In the genomic region with DNA sequence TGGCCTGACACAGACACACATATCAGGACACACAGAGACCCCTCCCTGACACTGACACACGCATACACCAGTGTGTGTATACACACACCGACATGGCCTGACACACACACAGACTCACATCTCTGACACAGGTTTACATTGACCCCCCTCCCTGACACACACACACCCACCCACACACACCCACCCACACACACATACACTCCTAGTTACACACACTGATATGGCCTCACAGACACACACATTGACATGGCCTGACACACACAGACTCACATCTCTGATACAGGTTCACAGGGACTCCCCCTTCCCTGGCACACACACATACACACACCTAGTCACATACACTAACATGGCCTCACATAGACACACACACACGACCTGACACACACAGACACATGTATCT, we compare ENCODE assay signal across 18 cellular contexts. TPM values are rescaled to one million over a fixed set of nuclear protein-coding genes. Genes with fewer than 3 reads are reported as not detected.
DNase-seq lines count a peak whose midpoint lies in the region; ATAC-seq and TF ChIP-seq lines count a peak whose summit lies in the region.
"Had no signal": no experiment of that assay in that cellular context is flagged by ENCODE, and none has a peak within 500 bp of the region (broad histone marks: within the 10 kb centered on the region; RNA-seq: fewer than 3 reads in every experiment).

No MANE protein-coding gene starts in this region.

- H3K27ac Mint-ChIP-seq in stimulated activated effector memory CD8-positive, alpha-beta T cell treated with anti-CD3 and anti-CD28 coated beads, Interleukin-12 subunit alpha, Interleukin-12 subunit beta, amount 100 ng/mL, for 72 hours, result no peak overlapping the region
- H3K27ac Mint-ChIP-seq: HFFc6 had no signal

- H3K9me3 Mint-ChIP-seq in stimulated activated effector memory CD8-positive, alpha-beta T cell treated with anti-CD3 and anti-CD28 coated beads, Interleukin-12 subunit alpha, Interleukin-12 subunit beta, amount 100 ng/mL, for 72 hours, result no peaks in the 10 kb centered on the region
- H3K9me3 Mint-ChIP-seq: HFFc6 had no signal

- H3K4me3 Mint-ChIP-seq in stimulated activated effector memory CD8-positive, alpha-beta T cell treated with anti-CD3 and anti-CD28 coated beads, Interleukin-12 subunit alpha, Interleukin-12 subunit beta, amount 100 ng/mL, for 72 hours, result no peak overlapping the region
- H3K4me3 Mint-ChIP-seq: HFFc6 had no signal

- no peaks in the 10 kb centered on the region for H3K79me2 ChIP-seq in hepatocyte

- H3K9me2 ChIP-seq in hepatocyte (replicated peaks; ENCODE audit: insufficient read depth), result no peaks in the 10 kb centered on the region

- no peak overlapping the region for H2BK12ac ChIP-seq in neuronal stem cell (ENCODE audit: low read length)

- H3K27ac ChIP-seq in C4-2B (peak overlapping the region; percentile 59), SK-N-MC (peak overlapping the region; percentile 72), hepatocyte (no peak overlapping the region), neuronal stem cell (replicated peaks; ENCODE audit: low read length) (no peak overlapping the region)
- H3K27ac ChIP-seq: HL-60, KMS-11, Peyer's patch, SJCRH30 had no signal

- H3K23ac ChIP-seq in neuronal stem cell (ENCODE audit: low read depth, low read length, poor library complexity), result peak overlapping the region; percentile 12

- no peaks in the 10 kb centered on the region for H3K36me3 Mint-ChIP-seq in stimulated activated effector memory CD8-positive, alpha-beta T cell treated with anti-CD3 and anti-CD28 coated beads, Interleukin-12 subunit alpha, Interleukin-12 subunit beta, amount 100 ng/mL, for 72 hours

- no peaks in the 10 kb centered on the region for H3K9me3 ChIP-seq in SK-N-MC (ENCODE audit: low read depth, low read length)
- H3K9me3 ChIP-seq in hepatocyte (ENCODE audit: low read depth), result no peaks in the 10 kb centered on the region
- peaks cover 0 to 5% of the 10 kb centered on the region in 2 donors for H3K9me3 ChIP-seq in neuronal stem cell (replicated peaks in 1 of 2; ENCODE audit: control insufficient read depth in 2 of 2, insufficient read depth in 1 of 2, low read depth in 1 of 2, low read length in 2 of 2)
- H3K9me3 ChIP-seq: Peyer's patch, SJCRH30 had no signal

- H3K4ac ChIP-seq in neuronal stem cell (ENCODE audit: low read length), result no peak overlapping the region

- H4K20me1 ChIP-seq in hepatocyte (ENCODE audit: insufficient read depth, poor library complexity, severe bottlenecking), result no peaks in the 10 kb centered on the region

- DNase-seq in SK-N-MC (ENCODE audit: low read depth, low spot score), result no peak
- no peak for DNase-seq in hepatocyte (ENCODE audit: low spot score)
- no peak for DNase-seq in neuronal stem cell (ENCODE audit: low spot score)
- DNase-seq in stimulated activated effector memory CD8-positive, alpha-beta T cell treated with anti-CD3 and anti-CD28 coated beads, Interleukin-12 subunit alpha, Interleukin-12 subunit beta, amount 100 ng/mL, for 72 hours (ENCODE audit: low spot score in 2 of 2), result no peak
- DNase-seq in D341Med (ENCODE audit: low spot score), result no peak
- no peak for DNase-seq in NCI-H2196 (lab: John Stamatoyannopoulos, UW; ENCODE audit: unreplicated experiment)
- DNase-seq: HFFc6, NCI-H1105 treated with DMSO at 0.1 percent for 48 hours, NCI-H2029 treated with DMSO at 0.1 percent for 48 hours, NCI-H345, NCI-H524, NCI-H774, SJCRH30 had no signal

- no peak overlapping the region for H4K91ac ChIP-seq in neuronal stem cell (ENCODE audit: low read depth, low read length, poor library complexity)

- H2BK15ac ChIP-seq in neuronal stem cell (ENCODE audit: low read length), result peak overlapping the region; percentile 16

- H3K4me3 ChIP-seq in SK-N-MC, result peak overlapping the region; percentile 47; the same call in 1 of the 2 replicates
- no peak overlapping the region for H3K4me3 ChIP-seq in hepatocyte
- H3K4me3 ChIP-seq in neuronal stem cell (ENCODE audit: low read length in 2 of 2), result peak overlapping the region in 1 of 2 donors; percentile 5
- H3K4me3 ChIP-seq: Peyer's patch, SJCRH30 had no signal

- H3K27me3 ChIP-seq in hepatocyte (peaks cover 27% of the 10 kb centered on the region), neuronal stem cell (ENCODE audit: control insufficient read depth in 3 of 3, insufficient read depth in 3 of 3, low read depth in 1 of 3, low read length in 3 of 3) (peaks cover 10 to 84% (median 60%) of the 10 kb centered on the region in 3 experiments)
- H3K27me3 ChIP-seq: Peyer's patch, SJCRH30 had no signal

- H3K18ac ChIP-seq in neuronal stem cell (ENCODE audit: low read length), result no peak overlapping the region

- TF ChIP-seq CTCF in C4-2B (conservative IDR thresholded peaks at IDR 0.05) (no peak), hepatocyte (IDR thresholded peaks at IDR 0.05; ENCODE audit: poor library complexity) (no peak)

- peaks cover 8% of the 10 kb centered on the region for H3K4me1 Mint-ChIP-seq in stimulated activated effector memory CD8-positive, alpha-beta T cell treated with anti-CD3 and anti-CD28 coated beads, Interleukin-12 subunit alpha, Interleukin-12 subunit beta, amount 100 ng/mL, for 72 hours

- 72% methylated on average over 3 of the region's 3 CpGs for WGBS in hepatocyte (ENCODE audit: low lambda C conversion rate, missing lambda C conversion rate)
- WGBS in neuronal stem cell (ENCODE audit: extremely low coverage in 2 of 2, insufficient read length in 2 of 2, insufficient replicate concordance in 1 of 2), 2 donors, result no CpG with 5 or more reads among the region's 3 CpGs

- no peak for ATAC-seq in stimulated activated effector memory CD8-positive, alpha-beta T cell treated with anti-CD3 and anti-CD28 coated beads, Interleukin-12 subunit alpha, Interleukin-12 subunit beta, amount 100 ng/mL, for 72 hours

- no peak overlapping the region for H4K8ac ChIP-seq in neuronal stem cell (ENCODE audit: low read depth, low read length)

- no peak overlapping the region for H2BK5ac ChIP-seq in neuronal stem cell (ENCODE audit: low read length)

- no peak overlapping the region for H2BK120ac ChIP-seq in neuronal stem cell (ENCODE audit: low read depth, low read length)

- peak overlapping the region; percentile 3 for H3K14ac ChIP-seq in neuronal stem cell (ENCODE audit: low read length)

- H3K36me3 ChIP-seq in SK-N-MC (ENCODE audit: insufficient read depth, low read length) (no peaks in the 10 kb centered on the region), hepatocyte (replicated peaks; ENCODE audit: insufficient read depth, low read depth) (no peaks in the 10 kb centered on the region), neuronal stem cell (replicated peaks in 1 of 2; ENCODE audit: control insufficient read depth in 2 of 2, insufficient read depth in 2 of 2, low read length in 2 of 2) (no peaks in the 10 kb centered on the region)
- H3K36me3 ChIP-seq: Peyer's patch, SJCRH30 had no signal

- no peak overlapping the region for H2AFZ ChIP-seq in hepatocyte
- no peak overlapping the region for H2AFZ ChIP-seq in neuronal stem cell (ENCODE audit: low read length)

- H3K79me1 ChIP-seq in neuronal stem cell (ENCODE audit: low read depth, low read length), result no peaks in the 10 kb centered on the region

- H3K9ac ChIP-seq in SK-N-MC (ENCODE audit: insufficient read length) (no peak overlapping the region), neuronal stem cell (ENCODE audit: low read depth, low read length, poor library complexity) (no peak overlapping the region)
- H3K9ac ChIP-seq: KMS-11 had no signal

- H3K4me2 ChIP-seq in hepatocyte (peak overlapping the region; percentile 60), neuronal stem cell (ENCODE audit: insufficient read depth, low read length, poor library complexity, severe bottlenecking) (no peak overlapping the region)
- H3K4me2 ChIP-seq: KMS-11 had no signal

- peaks cover 5% of the 10 kb centered on the region for H3K4me1 ChIP-seq in hepatocyte (ENCODE audit: insufficient read depth)
- peaks cover 4 to 9% of the 10 kb centered on the region in 2 donors for H3K4me1 ChIP-seq in neuronal stem cell (ENCODE audit: control insufficient read depth in 2 of 2, insufficient read depth in 1 of 2, low read depth in 1 of 2, low read length in 2 of 2)

- no peak overlapping the region for H2AK5ac ChIP-seq in neuronal stem cell (ENCODE audit: low read depth, low read length)

RNA-seq across cellular contexts. Expression of gene NFIX, which starts 4.4 kb away (rescaled TPM):
- 3.8 and 12.8 TPM in 2 replicates for total RNA-seq in hepatocyte
- 6.3 and 10.2 TPM in 2 replicates for polyA plus RNA-seq in hepatocyte
- polyA plus RNA-seq in neuronal stem cell (2013, experiment 1 of 2), result 0.07 TPM
- 0.07 TPM for polyA plus RNA-seq in neuronal stem cell (2013, experiment 2 of 2)

RNA-seq across cellular contexts. Expression of gene DAND5, which starts 21.5 kb away (rescaled TPM):
- 0.17 TPM in 1 of 2 replicates, not detected in the other for total RNA-seq in hepatocyte
- polyA plus RNA-seq in hepatocyte, result not detected in 2 replicates
- polyA plus RNA-seq in neuronal stem cell (2013, experiment 1 of 2), result 0.03 TPM
- polyA plus RNA-seq in neuronal stem cell (2013, experiment 2 of 2), result 0.03 TPM
- total RNA-seq: HFFc6, HT-29, SJCRH30 had no signal

RNA-seq across cellular contexts. Expression of gene GADD45GIP1, which starts 33.8 kb away (rescaled TPM):
- total RNA-seq in hepatocyte, result 21.0 and 27.2 TPM in 2 replicates
- 106 and 109 TPM in 2 replicates for polyA plus RNA-seq in hepatocyte
- polyA plus RNA-seq in neuronal stem cell (2013, experiment 1 of 2), result 34.0 TPM
- 31.8 TPM for polyA plus RNA-seq in neuronal stem cell (2013, experiment 2 of 2)

RNA-seq across cellular contexts. Expression of gene RAD23A, which starts 45.2 kb away (rescaled TPM):
- total RNA-seq in hepatocyte, result 64.5 and 65.8 TPM in 2 replicates
- polyA plus RNA-seq in hepatocyte, result 130 and 140 TPM in 2 replicates
- polyA plus RNA-seq in neuronal stem cell (2013, experiment 1 of 2), result 115 TPM
- polyA plus RNA-seq in neuronal stem cell (2013, experiment 2 of 2), result 115 TPM

RNA-seq across cellular contexts. Expression of gene CALR, which starts 52.4 kb away (rescaled TPM):
- total RNA-seq in hepatocyte, result 1,414 and 1,442 TPM in 2 replicates
- polyA plus RNA-seq in hepatocyte, result 915 and 922 TPM in 2 replicates
- 336 TPM for polyA plus RNA-seq in neuronal stem cell (2013, experiment 1 of 2)
- polyA plus RNA-seq in neuronal stem cell (2013, experiment 2 of 2), result 330 TPM

Comparison
In these comparisons a context has a peak if more than half of its experiments do, and no peak if none do; other contexts are left out.
1. H3K27ac ChIP-seq: peak in C4-2B (single experiment) and SK-N-MC (single experiment); none in hepatocyte (single experiment) and neuronal stem cell (single experiment).